Comparison of ENCODE assay signal across 1 cellular context in the genomic region with DNA sequence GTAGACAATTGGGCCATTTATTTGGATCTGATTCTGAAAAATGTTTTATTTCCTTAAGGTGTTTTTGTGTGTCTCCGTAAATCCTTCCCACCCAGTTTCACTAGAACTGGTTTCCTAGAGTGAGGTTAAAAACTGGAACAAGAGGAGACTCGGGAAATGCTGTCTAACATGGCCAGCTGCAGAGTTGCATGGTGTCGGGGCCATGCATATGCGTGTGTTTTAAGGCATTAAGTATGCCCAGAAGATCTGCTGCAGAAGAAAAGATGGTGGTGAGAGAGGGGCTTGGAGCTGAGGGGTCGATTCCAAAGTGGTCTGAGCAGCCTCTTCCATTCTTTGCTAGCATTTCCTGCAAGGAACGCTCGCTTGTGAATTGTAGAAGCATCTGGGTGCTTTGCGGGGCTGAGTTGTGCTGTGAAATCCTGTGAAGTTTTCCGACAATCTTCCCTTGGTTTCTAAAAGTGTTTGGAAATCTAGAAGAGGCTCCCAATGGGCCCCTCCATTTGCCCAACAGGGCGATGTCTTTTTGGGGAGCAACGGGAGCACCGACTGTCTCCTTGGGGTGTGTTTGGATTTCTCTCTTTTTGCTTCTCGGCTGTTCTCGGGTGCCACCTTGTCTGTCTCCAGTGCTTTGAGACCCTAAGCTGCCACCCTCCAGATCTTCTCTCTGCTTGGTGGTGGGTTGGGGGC.
TF ChIP-seq lines count a peak whose summit lies in the region.

No MANE protein-coding gene starts in this region.

TF ChIP-seq in WTC11, 78 proteins besides CTCF, POLR2A, EP300 and RAD21 (continued from another document):
- TF ChIP-seq, protein P1, sequence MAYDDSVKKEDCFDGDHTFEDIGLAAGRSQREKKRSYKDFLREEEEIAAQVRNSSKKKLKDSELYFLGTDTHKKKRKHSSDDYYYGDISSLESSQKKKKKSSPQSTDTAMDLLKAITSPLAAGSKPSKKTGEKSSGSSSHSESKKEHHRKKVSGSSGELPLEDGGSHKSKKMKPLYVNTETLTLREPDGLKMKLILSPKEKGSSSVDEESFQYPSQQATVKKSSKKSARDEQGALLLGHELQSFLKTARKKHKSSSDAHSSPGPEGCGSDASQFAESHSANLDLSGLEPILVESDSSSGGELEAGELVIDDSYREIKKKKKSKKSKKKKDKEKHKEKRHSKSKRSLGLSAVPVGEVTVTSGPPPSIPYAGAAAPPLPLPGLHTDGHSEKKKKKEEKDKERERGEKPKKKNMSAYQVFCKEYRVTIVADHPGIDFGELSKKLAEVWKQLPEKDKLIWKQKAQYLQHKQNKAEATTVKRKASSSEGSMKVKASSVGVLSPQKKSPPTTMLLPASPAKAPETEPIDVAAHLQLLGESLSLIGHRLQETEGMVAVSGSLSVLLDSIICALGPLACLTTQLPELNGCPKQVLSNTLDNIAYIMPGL (CRISPR knock-in tag; IDR thresholded peaks at IDR 0.05) = no peak
- no peak for TF ChIP-seq TEAD4 (CRISPR knock-in tag; IDR thresholded peaks at IDR 0.05)
- TF ChIP-seq, protein P2, sequence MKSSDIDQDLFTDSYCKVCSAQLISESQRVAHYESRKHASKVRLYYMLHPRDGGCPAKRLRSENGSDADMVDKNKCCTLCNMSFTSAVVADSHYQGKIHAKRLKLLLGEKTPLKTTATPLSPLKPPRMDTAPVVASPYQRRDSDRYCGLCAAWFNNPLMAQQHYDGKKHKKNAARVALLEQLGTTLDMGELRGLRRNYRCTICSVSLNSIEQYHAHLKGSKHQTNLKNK (CRISPR knock-in tag; IDR thresholded peaks at IDR 0.05) = no peak
- no peak for TF ChIP-seq ZNF232 (CRISPR knock-in tag; IDR thresholded peaks at IDR 0.05)
- no peak for TF ChIP-seq ZNF671 (CRISPR knock-in tag; IDR thresholded peaks at IDR 0.05)
